ENCODE assay signal across 24 cellular contexts in the genomic region with DNA sequence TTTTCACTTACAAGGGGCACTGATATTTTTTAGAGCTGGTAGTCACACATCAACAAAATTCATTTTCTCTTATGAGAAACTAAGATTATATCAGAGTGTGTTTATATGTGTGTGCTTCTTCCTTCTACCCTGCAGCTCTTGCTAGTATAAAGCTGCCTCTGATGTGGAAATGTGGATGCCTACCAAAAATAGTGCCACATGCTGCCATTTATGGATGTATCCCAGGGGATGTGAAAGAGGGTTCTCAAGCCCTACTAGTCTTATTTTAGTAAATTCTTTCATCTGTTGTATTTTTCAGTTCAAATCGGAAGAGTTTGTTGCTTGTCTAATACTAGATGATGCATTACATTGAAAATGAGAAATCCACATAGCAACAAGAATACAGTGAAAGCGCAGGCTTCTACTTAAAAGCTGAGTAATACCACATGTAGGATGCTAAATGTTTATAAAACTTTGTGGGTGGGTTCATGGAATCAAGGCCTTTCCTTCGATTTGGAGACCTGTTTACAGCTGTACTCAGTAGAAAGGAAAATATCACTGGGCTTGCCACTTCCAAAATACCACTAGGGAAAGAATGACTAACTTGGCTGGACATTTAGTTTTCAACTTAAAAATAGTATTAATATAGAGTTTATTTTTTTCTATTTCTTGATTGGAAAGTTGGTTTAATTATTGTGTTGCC.
A peak's percentile ranks its signal among the peaks of the same experiment; 100 is the strongest.
DNase-seq lines count a peak whose midpoint lies in the region; TF ChIP-seq lines count a peak whose summit lies in the region.
"Had no signal": no experiment of that assay in that cellular context is flagged by ENCODE, and none has a peak within 500 bp of the region (broad histone marks: within the 10 kb centered on the region; RNA-seq: fewer than 3 reads in every experiment).

No MANE protein-coding gene starts in this region.

- peaks cover 0 to 9% (median 0%) of the 10 kb centered on the region in 10 experiments; a peak in 5 of 20 replicates for H3K4me1 ChIP-seq in BLaER1 treated with 17β-estradiol and CSF1 and Interleukin-3, amounts not matched to agents 10 nM and 100 nM
- no peaks in the 10 kb centered on the region for H3K4me1 ChIP-seq in hepatocyte (ENCODE audit: insufficient read depth)
- peaks cover 0 to 43% (median 19%) of the 10 kb centered on the region in 4 donors for H3K4me1 ChIP-seq in tibial artery
- no peaks in the 10 kb centered on the region for H3K4me1 ChIP-seq in Peyer's patch
- H3K4me1 ChIP-seq: HAP-1, SJSA1 had no signal

- no peak for TF ChIP-seq POLR2A in Peyer's patch (IDR thresholded peaks at IDR 0.05)

- 65% methylated on average over 3 of the region's 3 CpGs for WGBS in hepatocyte (ENCODE audit: low lambda C conversion rate, missing lambda C conversion rate)

- H3K9me2 ChIP-seq in hepatocyte (replicated peaks; ENCODE audit: insufficient read depth), result no peaks in the 10 kb centered on the region

- no peak overlapping the region for H3K9ac ChIP-seq in BLaER1 treated with 17β-estradiol and CSF1 and Interleukin-3, amounts not matched to agents 10 nM and 100 nM

- H3K79me2 ChIP-seq in hepatocyte, result no peaks in the 10 kb centered on the region

- H3K36me3 ChIP-seq in BLaER1 treated with 17β-estradiol and CSF1 and Interleukin-3, amounts not matched to agents 10 nM and 100 nM, result no peaks in the 10 kb centered on the region
- H3K36me3 ChIP-seq in hepatocyte (replicated peaks; ENCODE audit: insufficient read depth, low read depth) (no peaks in the 10 kb centered on the region), tibial artery (no peaks in the 10 kb centered on the region), Peyer's patch (no peaks in the 10 kb centered on the region)
- H3K36me3 ChIP-seq: HAP-1, SJSA1 had no signal

- intact Hi-C loops in tibial artery (cut with DNase I; ENCODE audit: low total_unique reads), result no loop called here

- H3K9me3 ChIP-seq in BLaER1 treated with 17β-estradiol and CSF1 and Interleukin-3, amounts not matched to agents 10 nM and 100 nM (replicated peaks in 1 of 11), result no peaks in the 10 kb centered on the region
- H3K9me3 ChIP-seq in hepatocyte (ENCODE audit: low read depth) (no peaks in the 10 kb centered on the region), tibial artery (no peaks in the 10 kb centered on the region), Peyer's patch (no peaks in the 10 kb centered on the region)
- H3K9me3 ChIP-seq: HAP-1, SJSA1 had no signal

- H3K27me3 ChIP-seq in BLaER1 treated with 17β-estradiol and CSF1 and Interleukin-3, amounts not matched to agents 10 nM and 100 nM, result no peaks in the 10 kb centered on the region
- H3K27me3 ChIP-seq in hepatocyte (no peaks in the 10 kb centered on the region), tibial artery (no peaks in the 10 kb centered on the region), Peyer's patch (no peaks in the 10 kb centered on the region)
- H3K27me3 ChIP-seq: SJSA1 had no signal

- no peak overlapping the region for H3K4me3 ChIP-seq in BLaER1 treated with 17β-estradiol and CSF1 and Interleukin-3, amounts not matched to agents 10 nM and 100 nM
- peak overlapping the region; percentile 1 for H3K4me3 ChIP-seq in coronary artery
- no peak overlapping the region for H3K4me3 ChIP-seq in hepatocyte
- no peak overlapping the region for H3K4me3 ChIP-seq in tibial artery
- no peak overlapping the region for H3K4me3 ChIP-seq in Peyer's patch
- H3K4me3 ChIP-seq: GM23338, HAP-1, SJSA1 had no signal

- H3K4me2 ChIP-seq in BLaER1 treated with 17β-estradiol and CSF1 and Interleukin-3, amounts not matched to agents 10 nM and 100 nM, result peak overlapping the region in 6 of 11 experiments; percentile 10 to 44 (median 36); a peak in 7 of 22 replicates
- no peak overlapping the region for H3K4me2 ChIP-seq in hepatocyte
- H3K4me2 ChIP-seq: GM23338 had no signal

- H2AFZ ChIP-seq in hepatocyte, result no peak overlapping the region
- H2AFZ ChIP-seq: GM23338 had no signal

- no peak for TF ChIP-seq CTCF in coronary artery (IDR thresholded peaks at IDR 0.05)
- no peak for TF ChIP-seq CTCF in hepatocyte (IDR thresholded peaks at IDR 0.05; ENCODE audit: poor library complexity)
- no peak for TF ChIP-seq CTCF in tibial artery (IDR thresholded peaks at IDR 0.05)
- TF ChIP-seq CTCF in Peyer's patch (IDR thresholded peaks at IDR 0.05), result no peak

- H4K20me1 ChIP-seq in BLaER1 treated with 17β-estradiol and CSF1 and Interleukin-3, amounts not matched to agents 10 nM and 100 nM, result no peaks in the 10 kb centered on the region
- H4K20me1 ChIP-seq in hepatocyte (ENCODE audit: insufficient read depth, poor library complexity, severe bottlenecking), result no peaks in the 10 kb centered on the region

- DNase-seq in coronary artery (ENCODE audit: low spot score) (no peak), hepatocyte (ENCODE audit: low spot score) (peak; percentile 13), tibial artery (no peak), DMS153 treated with DMSO at 0.1 percent for 48 hours (lab: John Stamatoyannopoulos, UW; ENCODE audit: unreplicated experiment) (no peak), dedifferentiated amniotic fluid mesenchymal stem cell (ENCODE audit: extremely low spot score) (no peak), Peyer's patch (no peak)
- DNase-seq: Calu3; DND-41; HFFc6; KBM-7; MV-4-11; NCI-H1105; NCI-H1436 treated with DMSO at 0.1 percent for 48 hours; NCI-H2029; NCI-H446 treated with DMSO at 0.1 percent for 48 hours; NCI-H526; NCI-H82; NK-92 treated with Interleukin-12 subunit alpha and Interleukin-12 subunit beta, amount 100 ng/mL, for 24 hours; PC-3; Right ventricle myocardium superior had no signal

- no peak overlapping the region for H3K27ac ChIP-seq in BLaER1 treated with 17β-estradiol and CSF1 and Interleukin-3, amounts not matched to agents 10 nM and 100 nM
- H3K27ac ChIP-seq in coronary artery (peak overlapping the region; percentile 73 to 81), hepatocyte (peak overlapping the region; percentile 20), tibial artery (peak overlapping the region; percentile 67 to 81), Peyer's patch (no peak overlapping the region)
- H3K27ac ChIP-seq: SJSA1 had no signal

Comparison
In these comparisons a context has a peak if more than half of its experiments do, and no peak if none do; other contexts are left out.
1. H3K27ac ChIP-seq: peak in coronary artery (2 of 2), hepatocyte (single experiment) and tibial artery (2 of 2); none in BLaER1 treated with 17β-estradiol and CSF1 and Interleukin-3, amounts not matched to agents 10 nM and 100 nM (0 of 11) and Peyer's patch (0 of 4).